In the genomic region with DNA sequence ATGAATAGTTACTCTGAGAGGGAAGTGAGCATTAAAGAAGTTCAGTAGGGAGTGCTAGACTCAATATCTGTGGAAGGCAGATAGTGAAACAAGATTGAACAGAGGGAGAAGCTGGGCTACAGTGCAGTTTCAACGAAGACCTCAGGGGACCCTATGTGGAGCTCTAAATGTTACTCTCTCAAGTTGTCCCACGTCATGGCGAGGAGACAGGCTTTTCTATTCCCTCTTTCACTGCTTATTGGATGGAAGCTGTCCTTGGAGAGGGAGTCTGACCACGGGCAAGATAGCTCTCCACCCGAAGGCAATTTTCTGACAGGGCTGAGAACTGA, we compare ENCODE assay signal across 29 cellular contexts. TPM values are rescaled to one million over a fixed set of nuclear protein-coding genes. Genes with fewer than 3 reads are reported as not detected.
"Had no signal": no experiment of that assay in that cellular context is flagged by ENCODE, and none has a peak within 500 bp of the region (broad histone marks: within the 10 kb centered on the region; RNA-seq: fewer than 3 reads in every experiment).

No MANE protein-coding gene starts in this region.

- H3K9me3 ChIP-seq: ascending aorta, body of pancreas, SJSA1 had no signal

- ATAC-seq: activated CD8-positive, alpha-beta memory T cell treated with anti-CD3 and anti-CD28 coated beads, Interleukin-2, amount 10 ng/mL, durations not matched to agents 7 days and 5 days; activated naive CD8-positive, alpha-beta T cell treated with anti-CD3 and anti-CD28 coated beads, Interleukin-2, amount 50 U/mL, for 24 hours; body of pancreas; PC-3 had no signal

- DNase-seq: activated B cell treated with CpG ODN at 0.5 μM for 24 hours; activated CD4-positive, alpha-beta T cell treated with anti-CD3 and anti-CD28 coated beads for 1 hour; activated CD4-positive, alpha-beta T cell treated with anti-CD3 and anti-CD28 coated beads, Interleukin-2, amount 10 ng/mL, durations not matched to agents 24 days and 14 days; activated CD4-positive, alpha-beta T cell treated with anti-CD3 and anti-CD28 coated beads, Interleukin-2, amount 50 U/mL, for 48 hours; activated CD8-positive, alpha-beta memory T cell treated with anti-CD3 and anti-CD28 coated beads, Interleukin-2, amount 10 ng/mL, durations not matched to agents 7 days and 5 days; activated effector memory CD4-positive, alpha-beta T cell treated with Interleukin-2 at 50 U/mL for 16 hours; activated naive CD4-positive, alpha-beta T cell; activated naive CD8-positive, alpha-beta T cell treated with anti-CD3 and anti-CD28 coated beads, Interleukin-2, amount 50 U/mL, for 24 hours; activated T-cell treated with anti-CD3 and anti-CD28 coated beads, Interleukin-2, amount 50 U/mL, for 24 hours; amniotic stem cell; body of pancreas; KG1; NCI-H1092; NCI-H1417; NCI-H2029; NCI-H2107; NCI-H345; NCI-H510A; NCI-H526 treated with DMSO at 0.1 percent for 48 hours; NCI-H82; NK-92 treated with Interleukin-12 subunit alpha and Interleukin-12 subunit beta, amount 100 ng/mL, for 24 hours; PC-3; SHP77; T-helper 2 cell; T1000 had no signal

- H3K27me3 ChIP-seq: ascending aorta, body of pancreas, SJSA1 had no signal

- H3K4me3 ChIP-seq: ascending aorta, body of pancreas, SJSA1 had no signal

- FAIRE-seq: RCC 7860 had no signal

- H3K27ac ChIP-seq: ascending aorta, body of pancreas, SJSA1 had no signal

- H3K36me3 ChIP-seq: ascending aorta, SJSA1 had no signal

- H3K4me1 ChIP-seq: ascending aorta, body of pancreas, SJSA1 had no signal

RNA-seq across cellular contexts. Expression of gene CCSER1, which starts 42.3 kb away (rescaled TPM):
- total RNA-seq: activated CD4-positive, alpha-beta T cell treated with anti-CD3 and anti-CD28 coated beads, Interleukin-2, amount 10 ng/mL, durations not matched to agents 24 days and 14 days; activated T-helper 1 cell treated with anti-CD3 and anti-CD28 coated beads, Interleukin-12 subunit alpha, Interleukin-12 subunit beta, Interleukin-2, Interleukin-4 antibody, amounts not matched to agents 30 ng/mL and 10 ng/mL and 1 ng/mL, durations not matched to agents 14 hours and 24 hours and 36 hours; SJSA1 had no signal
